ENCODE assay signal across 8 cellular contexts in the genomic region with DNA sequence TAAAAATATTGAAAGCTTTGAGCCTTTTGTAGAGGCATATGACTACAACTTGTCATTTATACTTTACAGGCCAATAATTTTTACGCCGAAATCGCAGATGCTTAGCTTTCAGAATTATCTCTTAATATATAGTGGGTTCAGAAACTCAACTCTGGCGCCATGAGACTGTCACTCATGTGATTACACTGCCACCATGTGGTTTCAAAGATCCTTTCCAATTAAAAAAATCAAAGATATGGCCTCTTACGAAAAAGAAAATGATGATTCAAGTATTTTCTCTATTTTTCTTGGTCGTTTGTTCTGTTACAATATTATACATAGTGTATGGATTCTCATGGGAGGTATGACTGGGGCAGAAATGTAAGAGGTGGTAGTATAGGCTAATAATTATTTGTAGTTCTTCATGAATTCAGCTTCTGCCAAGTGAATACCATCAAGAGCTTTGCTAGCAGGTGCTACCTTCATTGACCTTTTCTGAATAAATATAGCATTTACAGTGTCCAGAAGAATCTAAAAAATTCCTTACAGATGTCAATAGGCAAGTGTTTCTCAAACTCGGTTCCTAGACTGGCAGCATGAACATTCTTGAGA.
DNase-seq lines count a peak whose midpoint lies in the region; ATAC-seq and TF ChIP-seq lines count a peak whose summit lies in the region.

No MANE protein-coding gene starts in this region.

- in situ Hi-C loops in brain microvascular endothelial cell (cut with HindIII; ENCODE audit: low pct_ligation_motif_present, low sequenced_read_pairs): no loop called here

- no peaks in the 10 kb centered on the region for H3K9me3 ChIP-seq in liver (ENCODE audit: control insufficient read depth in 4 of 4, low read length in 3 of 4)

- H3K27ac ChIP-seq in brain microvascular endothelial cell (no peak overlapping the region), liver (ENCODE audit: low read depth in 1 of 2, low read length in 2 of 2) (no peak overlapping the region)

- peaks cover 0 to 2% (median 0%) of the 10 kb centered on the region in 4 donors for H3K4me1 ChIP-seq in liver (ENCODE audit: control insufficient read depth in 4 of 4, insufficient read depth in 4 of 4, low read length in 3 of 4)

- no peak overlapping the region for H3K4me3 ChIP-seq in brain microvascular endothelial cell (ENCODE audit: low read depth, low read length)
- H3K4me3 ChIP-seq in liver (ENCODE audit: low read depth in 1 of 3, low read length in 3 of 3): no peak overlapping the region

- TF ChIP-seq RAD21 in liver (IDR thresholded peaks at IDR 0.05): peak; percentile 82 to 83

- H3K36me3 ChIP-seq in brain microvascular endothelial cell (replicated peaks) (no peaks in the 10 kb centered on the region), liver (ENCODE audit: control insufficient read depth in 4 of 4, insufficient read depth in 3 of 4, low read depth in 1 of 4, low read length in 3 of 4) (no peaks in the 10 kb centered on the region)

- H3K9ac ChIP-seq in liver (ENCODE audit: low read depth in 1 of 2, low read length in 2 of 2): no peak overlapping the region

- peak; percentile 1 for DNase-seq in stimulated activated CD4-positive, alpha-beta T cell treated with anti-CD3 and anti-CD28 coated beads, Interleukin-15, amount 100 ng/mL, for 24 hours
- no peak for DNase-seq in stimulated activated CD4-positive, alpha-beta T cell treated with anti-CD3 and anti-CD28 coated beads, Interleukin-4, amount 100 ng/mL, for 24 hours
- peak; percentile 59 for DNase-seq in NCI-H2171 treated with DMSO at 0.1 percent for 48 hours (lab: John Stamatoyannopoulos, UW)
- peak; percentile 46 for DNase-seq in brain microvascular endothelial cell
- DNase-seq in ureter (ENCODE audit: low spot score): no peak

- peak; percentile 57 for TF ChIP-seq CTCF in brain microvascular endothelial cell (IDR thresholded peaks at IDR 0.05; ENCODE audit: low read depth, low read length, missing control alignments)
- TF ChIP-seq CTCF in liver (IDR thresholded peaks at IDR 0.05; ENCODE audit: low read depth, low read length, missing input control): peak; percentile 49

- WGBS in liver: 20% methylated on average over 7 of the region's 7 CpGs

- no peaks in the 10 kb centered on the region for H3K27me3 ChIP-seq in brain microvascular endothelial cell (replicated peaks)
- H3K27me3 ChIP-seq in liver (ENCODE audit: control insufficient read depth in 4 of 4, insufficient read depth in 4 of 4, low read length in 3 of 4): peaks cover 0 to 7% (median 0%) of the 10 kb centered on the region in 4 donors

- ATAC-seq in HG02852 (IDR thresholded peaks at IDR 0.05; ENCODE audit: unreplicated experiment) (peak; percentile 77), HG02981 (IDR thresholded peaks at IDR 0.05; ENCODE audit: unreplicated experiment) (no peak)

TF ChIP-seq in liver, 16 proteins besides CTCF, POLR2A, EP300 and RAD21:
- no peak for TF ChIP-seq HNF4A (conservative IDR thresholded peaks at IDR 0.05)
- TF ChIP-seq, protein P1, sequence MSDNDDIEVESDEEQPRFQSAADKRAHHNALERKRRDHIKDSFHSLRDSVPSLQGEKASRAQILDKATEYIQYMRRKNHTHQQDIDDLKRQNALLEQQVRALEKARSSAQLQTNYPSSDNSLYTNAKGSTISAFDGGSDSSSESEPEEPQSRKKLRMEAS (IDR thresholded peaks at IDR 0.05): no peak
- TF ChIP-seq RXRA (IDR thresholded peaks at IDR 0.05): no peak
- TF ChIP-seq, protein P2, sequence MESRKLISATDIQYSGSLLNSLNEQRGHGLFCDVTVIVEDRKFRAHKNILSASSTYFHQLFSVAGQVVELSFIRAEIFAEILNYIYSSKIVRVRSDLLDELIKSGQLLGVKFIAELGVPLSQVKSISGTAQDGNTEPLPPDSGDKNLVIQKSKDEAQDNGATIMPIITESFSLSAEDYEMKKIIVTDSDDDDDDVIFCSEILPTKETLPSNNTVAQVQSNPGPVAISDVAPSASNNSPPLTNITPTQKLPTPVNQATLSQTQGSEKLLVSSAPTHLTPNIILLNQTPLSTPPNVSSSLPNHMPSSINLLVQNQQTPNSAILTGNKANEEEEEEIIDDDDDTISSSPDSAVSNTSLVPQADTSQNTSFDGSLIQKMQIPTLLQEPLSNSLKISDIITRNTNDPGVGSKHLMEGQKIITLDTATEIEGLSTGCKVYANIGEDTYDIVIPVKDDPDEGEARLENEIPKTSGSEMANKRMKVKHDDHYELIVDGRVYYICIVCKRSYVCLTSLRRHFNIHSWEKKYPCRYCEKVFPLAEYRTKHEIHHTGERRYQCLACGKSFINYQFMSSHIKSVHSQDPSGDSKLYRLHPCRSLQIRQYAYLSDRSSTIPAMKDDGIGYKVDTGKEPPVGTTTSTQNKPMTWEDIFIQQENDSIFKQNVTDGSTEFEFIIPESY (IDR thresholded peaks at IDR 0.05): no peak
- TF ChIP-seq, protein P3, sequence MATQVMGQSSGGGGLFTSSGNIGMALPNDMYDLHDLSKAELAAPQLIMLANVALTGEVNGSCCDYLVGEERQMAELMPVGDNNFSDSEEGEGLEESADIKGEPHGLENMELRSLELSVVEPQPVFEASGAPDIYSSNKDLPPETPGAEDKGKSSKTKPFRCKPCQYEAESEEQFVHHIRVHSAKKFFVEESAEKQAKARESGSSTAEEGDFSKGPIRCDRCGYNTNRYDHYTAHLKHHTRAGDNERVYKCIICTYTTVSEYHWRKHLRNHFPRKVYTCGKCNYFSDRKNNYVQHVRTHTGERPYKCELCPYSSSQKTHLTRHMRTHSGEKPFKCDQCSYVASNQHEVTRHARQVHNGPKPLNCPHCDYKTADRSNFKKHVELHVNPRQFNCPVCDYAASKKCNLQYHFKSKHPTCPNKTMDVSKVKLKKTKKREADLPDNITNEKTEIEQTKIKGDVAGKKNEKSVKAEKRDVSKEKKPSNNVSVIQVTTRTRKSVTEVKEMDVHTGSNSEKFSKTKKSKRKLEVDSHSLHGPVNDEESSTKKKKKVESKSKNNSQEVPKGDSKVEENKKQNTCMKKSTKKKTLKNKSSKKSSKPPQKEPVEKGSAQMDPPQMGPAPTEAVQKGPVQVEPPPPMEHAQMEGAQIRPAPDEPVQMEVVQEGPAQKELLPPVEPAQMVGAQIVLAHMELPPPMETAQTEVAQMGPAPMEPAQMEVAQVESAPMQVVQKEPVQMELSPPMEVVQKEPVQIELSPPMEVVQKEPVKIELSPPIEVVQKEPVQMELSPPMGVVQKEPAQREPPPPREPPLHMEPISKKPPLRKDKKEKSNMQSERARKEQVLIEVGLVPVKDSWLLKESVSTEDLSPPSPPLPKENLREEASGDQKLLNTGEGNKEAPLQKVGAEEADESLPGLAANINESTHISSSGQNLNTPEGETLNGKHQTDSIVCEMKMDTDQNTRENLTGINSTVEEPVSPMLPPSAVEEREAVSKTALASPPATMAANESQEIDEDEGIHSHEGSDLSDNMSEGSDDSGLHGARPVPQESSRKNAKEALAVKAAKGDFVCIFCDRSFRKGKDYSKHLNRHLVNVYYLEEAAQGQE (IDR thresholded peaks at IDR 0.05): no peak
- no peak for TF ChIP-seq FOXA1 (IDR thresholded peaks at IDR 0.05)

Comparison
In these comparisons a context has a peak if more than half of its experiments do, and no peak if none do; other contexts are left out.
1. DNase-seq: peak in stimulated activated CD4-positive, alpha-beta T cell treated with anti-CD3 and anti-CD28 coated beads, Interleukin-15, amount 100 ng/mL, for 24 hours (single experiment), NCI-H2171 treated with DMSO at 0.1 percent for 48 hours (single experiment) and brain microvascular endothelial cell (single experiment); none in stimulated activated CD4-positive, alpha-beta T cell treated with anti-CD3 and anti-CD28 coated beads, Interleukin-4, amount 100 ng/mL, for 24 hours (single experiment) and ureter (single experiment).